ENCODE assay signal across 13 cellular contexts in the genomic region with DNA sequence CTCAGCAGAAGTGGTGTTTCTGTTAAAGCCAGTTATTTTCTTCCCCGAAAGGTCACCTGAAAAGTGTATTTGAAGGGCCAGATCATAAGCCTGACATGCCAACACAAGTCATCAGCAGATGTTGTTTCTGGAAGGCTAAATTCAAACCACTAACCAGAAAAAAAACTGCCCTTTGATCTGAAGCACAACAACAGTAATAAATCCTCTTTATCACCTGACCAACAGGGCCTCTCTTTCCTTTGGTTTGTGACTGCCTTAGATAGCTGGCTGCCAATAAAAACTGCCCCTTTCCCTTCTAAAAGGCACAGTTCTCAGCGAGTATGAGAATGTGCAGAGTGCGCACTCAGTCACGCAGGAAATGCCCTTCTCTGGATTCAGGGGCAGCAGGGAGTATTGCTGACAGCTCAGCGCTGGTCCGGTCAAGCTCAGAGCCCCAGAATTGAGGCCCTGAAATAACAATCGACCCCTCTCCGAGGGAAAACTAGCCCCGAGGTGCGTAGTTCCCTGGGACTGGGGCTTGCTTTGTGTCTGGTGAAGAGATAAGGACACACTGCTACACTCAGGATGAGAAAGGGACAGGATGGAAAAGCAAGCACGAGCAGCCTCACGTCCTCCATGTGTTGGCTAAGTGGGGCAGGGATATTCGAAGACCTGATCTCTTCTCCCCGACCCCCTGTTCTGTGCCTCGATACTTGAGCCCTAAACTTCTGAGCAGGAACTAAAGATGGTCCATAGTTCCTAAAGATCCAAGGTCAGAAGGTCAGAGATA.
A peak's percentile ranks its signal among the peaks of the same experiment; 100 is the strongest.
DNase-seq lines count a peak whose midpoint lies in the region; TF ChIP-seq lines count a peak whose summit lies in the region.
"Had no signal": no experiment of that assay in that cellular context is flagged by ENCODE, and none has a peak within 500 bp of the region (broad histone marks: within the 10 kb centered on the region; RNA-seq: fewer than 3 reads in every experiment).

No MANE protein-coding gene starts in this region.

- H3K4ac ChIP-seq in neuronal stem cell (ENCODE audit: low read length) = no peak overlapping the region

- no peak overlapping the region for H2BK5ac ChIP-seq in neuronal stem cell (ENCODE audit: low read length)

- H3K27ac ChIP-seq in left ventricle myocardium inferior (replicated peaks) (peak overlapping the region; percentile 83), neuronal stem cell (replicated peaks; ENCODE audit: low read length) (no peak overlapping the region), suprapubic skin (no peak overlapping the region)
- H3K27ac ChIP-seq: coronary artery had no signal

- peaks cover 22% of the 10 kb centered on the region for H3K27me3 Mint-ChIP-seq in activated CD4-positive, alpha-beta memory T cell treated with anti-CD3 and anti-CD28 coated beads, Interleukin-2, amount 10 ng/mL, durations not matched to agents 7 days and 5 days

- H3K4me3 ChIP-seq in left ventricle myocardium inferior = no peak overlapping the region
- no peak overlapping the region for H3K4me3 ChIP-seq in neuronal stem cell (ENCODE audit: low read length in 2 of 2)
- H3K4me3 ChIP-seq in suprapubic skin = no peak overlapping the region
- H3K4me3 ChIP-seq: coronary artery, stomach had no signal

- H3K9ac ChIP-seq in neuronal stem cell (ENCODE audit: low read depth, low read length, poor library complexity) = no peak overlapping the region

- H4K8ac ChIP-seq in neuronal stem cell (ENCODE audit: low read depth, low read length) = no peak overlapping the region

- H3K14ac ChIP-seq in neuronal stem cell (ENCODE audit: low read length) = no peak overlapping the region

- no peaks in the 10 kb centered on the region for H3K4me1 Mint-ChIP-seq in activated CD4-positive, alpha-beta memory T cell treated with anti-CD3 and anti-CD28 coated beads, Interleukin-2, amount 10 ng/mL, durations not matched to agents 7 days and 5 days
- H3K4me1 Mint-ChIP-seq: naive B cell had no signal

- H3K36me3 ChIP-seq in left ventricle myocardium inferior (no peaks in the 10 kb centered on the region), neuronal stem cell (replicated peaks in 1 of 2; ENCODE audit: control insufficient read depth in 2 of 2, insufficient read depth in 2 of 2, low read length in 2 of 2) (no peaks in the 10 kb centered on the region), suprapubic skin (no peaks in the 10 kb centered on the region)
- H3K36me3 ChIP-seq: stomach had no signal

- no peak overlapping the region for H2BK12ac ChIP-seq in neuronal stem cell (ENCODE audit: low read length)

- peak; percentile 45 for DNase-seq in COLO668 (lab: John Stamatoyannopoulos, UW; ENCODE audit: unreplicated experiment)
- peak; percentile 94 for DNase-seq in SW480 (ENCODE audit: low spot score)
- no peak for DNase-seq in left ventricle myocardium inferior
- no peak for DNase-seq in neuronal stem cell (ENCODE audit: low spot score)
- no peak for DNase-seq in activated CD4-positive, alpha-beta memory T cell treated with anti-CD3 and anti-CD28 coated beads, Interleukin-2, amount 10 ng/mL, durations not matched to agents 7 days and 5 days
- DNase-seq in suprapubic skin (ENCODE audit: low spot score in 2 of 2) = no peak
- no peak for DNase-seq in activated effector memory CD4-positive, alpha-beta T cell treated with Interleukin-2 at 50 U/mL for 16 hours
- DNase-seq in activated CD4-positive, alpha-beta T cell treated with anti-CD3 and anti-CD28 coated beads for 4 hours = no peak
- DNase-seq: activated CD4-positive, alpha-beta T cell treated with anti-CD3 and anti-CD28 coated beads, Interleukin-2, amount 50 U/mL, for 4 hours; glutamatergic neuron; naive B cell; stomach had no signal

- no peak overlapping the region for H3K4me3 Mint-ChIP-seq in activated CD4-positive, alpha-beta memory T cell treated with anti-CD3 and anti-CD28 coated beads, Interleukin-2, amount 10 ng/mL, durations not matched to agents 7 days and 5 days
- H3K4me3 Mint-ChIP-seq: naive B cell had no signal

- TF ChIP-seq CTCF in left ventricle myocardium inferior (IDR thresholded peaks at IDR 0.05; ENCODE audit: borderline replicate concordance) (no peak), suprapubic skin (IDR thresholded peaks at IDR 0.05) (no peak)

- H3K9me3 ChIP-seq in left ventricle myocardium inferior (replicated peaks) = no peaks in the 10 kb centered on the region
- H3K9me3 ChIP-seq in neuronal stem cell (replicated peaks in 1 of 2; ENCODE audit: control insufficient read depth in 2 of 2, insufficient read depth in 1 of 2, low read depth in 1 of 2, low read length in 2 of 2) = no peaks in the 10 kb centered on the region
- H3K9me3 ChIP-seq in suprapubic skin = no peaks in the 10 kb centered on the region
- H3K9me3 ChIP-seq: stomach had no signal

- H3K9me3 Mint-ChIP-seq in activated CD4-positive, alpha-beta memory T cell treated with anti-CD3 and anti-CD28 coated beads, Interleukin-2, amount 10 ng/mL, durations not matched to agents 7 days and 5 days = no peaks in the 10 kb centered on the region
- H3K9me3 Mint-ChIP-seq: naive B cell had no signal

- no peak overlapping the region for H4K91ac ChIP-seq in neuronal stem cell (ENCODE audit: low read depth, low read length, poor library complexity)

- TF ChIP-seq POLR2A in suprapubic skin (IDR thresholded peaks at IDR 0.05) = no peak

- no peak overlapping the region for H3K23ac ChIP-seq in neuronal stem cell (ENCODE audit: low read depth, low read length, poor library complexity)

- no peak overlapping the region for H3K4me2 ChIP-seq in neuronal stem cell (ENCODE audit: insufficient read depth, low read length, poor library complexity, severe bottlenecking)

- H2BK15ac ChIP-seq in neuronal stem cell (ENCODE audit: low read length) = no peak overlapping the region

- H3K18ac ChIP-seq in neuronal stem cell (ENCODE audit: low read length) = no peak overlapping the region

- no peak overlapping the region for H2AK5ac ChIP-seq in neuronal stem cell (ENCODE audit: low read depth, low read length)

- POLR2A ChIA-PET in activated CD4-positive, alpha-beta memory T cell treated with anti-CD3 and anti-CD28 coated beads, Interleukin-2, amount 10 ng/mL, durations not matched to agents 7 days and 5 days (lab: Charles Lee) = no interaction called here

- CTCF ChIA-PET in activated CD4-positive, alpha-beta memory T cell treated with anti-CD3 and anti-CD28 coated beads, Interleukin-2, amount 10 ng/mL, durations not matched to agents 7 days and 5 days (lab: Charles Lee) = no interaction called here

- no peak overlapping the region for H2BK120ac ChIP-seq in neuronal stem cell (ENCODE audit: low read depth, low read length)

- intact Hi-C loops in left ventricle myocardium inferior (cut with micrococcal nuclease) = no loop called here

- H3K27ac Mint-ChIP-seq in activated CD4-positive, alpha-beta memory T cell treated with anti-CD3 and anti-CD28 coated beads, Interleukin-2, amount 10 ng/mL, durations not matched to agents 7 days and 5 days = no peak overlapping the region
- H3K27ac Mint-ChIP-seq: naive B cell had no signal

- no peaks in the 10 kb centered on the region for H3K79me1 ChIP-seq in neuronal stem cell (ENCODE audit: low read depth, low read length)

- H3K4me1 ChIP-seq in left ventricle myocardium inferior = peaks cover 77% of the 10 kb centered on the region
- peaks cover 0 to 5% of the 10 kb centered on the region in 2 donors for H3K4me1 ChIP-seq in neuronal stem cell (ENCODE audit: control insufficient read depth in 2 of 2, insufficient read depth in 1 of 2, low read depth in 1 of 2, low read length in 2 of 2)
- H3K4me1 ChIP-seq in suprapubic skin = peaks cover 12% of the 10 kb centered on the region

- WGBS in neuronal stem cell (ENCODE audit: extremely low coverage in 2 of 2, insufficient read length in 2 of 2, insufficient replicate concordance in 1 of 2), 2 donors = no CpG with 5 or more reads among the region's 15 CpGs
- WGBS in suprapubic skin = 72% methylated on average over 15 of the region's 15 CpGs

- peak overlapping the region; percentile 37 for H2AFZ ChIP-seq in neuronal stem cell (ENCODE audit: low read length)

- H3K27me3 ChIP-seq in left ventricle myocardium inferior (ENCODE audit: low read depth) = no peaks in the 10 kb centered on the region
- peaks cover 0 to 41% (median 0%) of the 10 kb centered on the region in 3 experiments for H3K27me3 ChIP-seq in neuronal stem cell (ENCODE audit: control insufficient read depth in 3 of 3, insufficient read depth in 3 of 3, low read depth in 1 of 3, low read length in 3 of 3)
- H3K27me3 ChIP-seq in suprapubic skin = no peaks in the 10 kb centered on the region
- H3K27me3 ChIP-seq: stomach had no signal

- TF ChIP-seq EP300 in suprapubic skin (IDR thresholded peaks at IDR 0.05) = no peak

- no peaks in the 10 kb centered on the region for H3K36me3 Mint-ChIP-seq in activated CD4-positive, alpha-beta memory T cell treated with anti-CD3 and anti-CD28 coated beads, Interleukin-2, amount 10 ng/mL, durations not matched to agents 7 days and 5 days (ENCODE audit: low read depth)
- H3K36me3 Mint-ChIP-seq: naive B cell had no signal

Comparison
In these comparisons a context has a peak if more than half of its experiments do, and no peak if none do; other contexts are left out.
1. DNase-seq: peak in COLO668 (single experiment) and SW480 (single experiment); none in left ventricle myocardium inferior (single experiment), neuronal stem cell (single experiment), activated CD4-positive, alpha-beta memory T cell treated with anti-CD3 and anti-CD28 coated beads, Interleukin-2, amount 10 ng/mL, durations not matched to agents 7 days and 5 days (single experiment), suprapubic skin (0 of 2), activated effector memory CD4-positive, alpha-beta T cell treated with Interleukin-2 at 50 U/mL for 16 hours (single experiment) and activated CD4-positive, alpha-beta T cell treated with anti-CD3 and anti-CD28 coated beads for 4 hours (0 of 2).